ENCODE assay signal across 9 cellular contexts in the genomic region with DNA sequence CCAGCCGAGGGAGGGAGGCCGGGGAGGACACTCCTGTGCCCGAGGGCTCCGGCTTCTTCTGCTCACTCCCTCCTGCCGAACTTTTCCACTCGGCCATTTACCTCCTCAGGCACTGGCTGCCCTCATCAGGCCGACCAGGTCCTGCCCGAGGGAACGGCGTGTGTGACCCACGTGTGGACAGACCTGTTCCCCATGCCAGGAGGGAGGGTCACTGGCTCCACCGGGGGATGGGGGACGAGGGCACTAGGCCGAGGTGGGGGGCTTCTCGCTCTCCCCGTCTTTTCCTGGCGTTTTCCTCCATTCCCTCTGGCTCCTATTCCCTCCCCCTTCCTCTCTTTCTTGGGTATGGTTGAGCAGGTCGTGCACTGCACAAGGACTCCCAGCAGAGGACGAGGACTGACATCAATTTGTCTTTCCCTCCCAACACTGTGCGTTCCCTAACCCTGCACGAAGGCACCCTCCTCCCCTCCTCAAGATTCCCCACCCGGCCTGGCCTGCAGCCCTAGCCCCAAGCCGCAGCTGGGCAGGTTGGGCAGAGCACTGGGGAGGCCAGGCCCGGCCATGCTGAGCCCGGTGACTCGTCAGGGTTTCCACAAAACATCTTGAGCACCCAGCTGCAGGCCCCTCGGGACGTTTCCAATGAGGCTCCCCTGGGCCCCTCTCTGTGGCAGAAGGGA. TPM values are rescaled to one million over a fixed set of nuclear protein-coding genes. Genes with fewer than 3 reads are reported as not detected.
DNase-seq lines count a peak whose midpoint lies in the region; ATAC-seq and TF ChIP-seq lines count a peak whose summit lies in the region.
"Had no signal": no experiment of that assay in that cellular context is flagged by ENCODE, and none has a peak within 500 bp of the region (broad histone marks: within the 10 kb centered on the region; RNA-seq: fewer than 3 reads in every experiment).

No MANE protein-coding gene starts in this region.

- DNase-seq in cardiac muscle cell (ENCODE audit: low read depth in 1 of 2, low spot score in 1 of 2) (no peak), cardiac septum (ENCODE audit: low spot score) (no peak), WTC11 (ENCODE audit: low spot score) (no peak), iPS DF 6.9 (ENCODE audit: low read depth, low spot score) (no peak), transverse colon (no peak), NCI-H187 treated with DMSO at 0.1 percent for 48 hours (lab: John Stamatoyannopoulos, UW) (no peak)

- peaks cover 13% of the 10 kb centered on the region for H3K27me3 Mint-ChIP-seq in WTC11 (ENCODE audit: low read depth)

- H3K36me3 ChIP-seq in cardiac muscle cell (peaks cover 16% of the 10 kb centered on the region), iPS DF 6.9 (ENCODE audit: control insufficient read depth, insufficient read depth, low read length) (peaks cover 10% of the 10 kb centered on the region; the same call in 1 of the 2 replicates), transverse colon (peaks cover 0 to 18% (median 4%) of the 10 kb centered on the region in 4 donors)

- H3K27me3 ChIP-seq in cardiac muscle cell (peaks cover 62% of the 10 kb centered on the region), iPS DF 6.9 (ENCODE audit: control insufficient read depth, insufficient read depth, low read length) (no peaks in the 10 kb centered on the region), transverse colon (peaks cover 50% of the 10 kb centered on the region)

- in situ Hi-C loops in transverse colon (cut with MboI; ENCODE audit: low pct_ligation_motif_present in 1 of 4, low pct_unique_long_range_greater_than_20kb in 1 of 4, low sequenced_read_pairs in 3 of 4) = no loop called here

- no CpG with 5 or more reads among the region's 28 CpGs for WGBS in iPS DF 6.9 (ENCODE audit: insufficient coverage, insufficient read length)
- 40% methylated on average over 4 to 28 of the region's 28 CpGs for WGBS in transverse colon (ENCODE audit: low coverage in 1 of 2), 2 donors

- POLR2A ChIA-PET in WTC11 (lab: Charles Lee) = no interaction called here

- TF ChIP-seq EP300 in transverse colon (IDR thresholded peaks at IDR 0.05; ENCODE audit: low read depth) = no peak

- H3K27ac ChIP-seq in cardiac muscle cell (no peak overlapping the region), iPS DF 6.9 (ENCODE audit: low read length) (no peak overlapping the region), transverse colon (peak overlapping the region in 3 of 4 donors; percentile 49 to 60 (median 52))
- H3K27ac ChIP-seq: parathyroid adenoma had no signal

- peaks cover 38% of the 10 kb centered on the region for H3K4me1 Mint-ChIP-seq in WTC11

- CTCF ChIA-PET in WTC11 (lab: Charles Lee) = interaction anchor here (2.4 to 5.0 kb wide), 2 partner anchors 24 to 102 kb away, joined by 8 to 34 read pairs; no protein-coding TSS in a partner anchor

- no peaks in the 10 kb centered on the region for H3K9me3 Mint-ChIP-seq in WTC11

- H3K36me3 Mint-ChIP-seq in WTC11 = 0 out of 2 replicates have a peak, but pooled peaks cover 8% of the 10 kb centered on the region

- intact Hi-C loops in cardiac septum (cut with DNase I) (no loop called here), transverse colon (cut with DNase I; ENCODE audit: low total_unique reads) (no loop called here)

- TF ChIP-seq POLR2A in transverse colon (IDR thresholded peaks at IDR 0.05) = no peak

- H3K4me3 ChIP-seq in cardiac muscle cell (peak overlapping the region; percentile 11), iPS DF 6.9 (ENCODE audit: low read length) (peak overlapping the region; percentile 54; the same call in 1 of the 2 replicates), transverse colon (peak overlapping the region in 2 of 4 donors; percentile 36 to 50)

- no peak for ATAC-seq in WTC11
- no peak for ATAC-seq in HG02885 (IDR thresholded peaks at IDR 0.05; ENCODE audit: poor library complexity, unreplicated experiment)
- ATAC-seq in GM18519 (IDR thresholded peaks at IDR 0.05; ENCODE audit: low FRiP score, unreplicated experiment) = no peak

- H3K4me1 ChIP-seq in cardiac muscle cell (ENCODE audit: low read depth) = peaks cover 4% of the 10 kb centered on the region
- peaks cover 8% of the 10 kb centered on the region for H3K4me1 ChIP-seq in iPS DF 6.9 (ENCODE audit: control insufficient read depth, insufficient read depth, low read length)
- peaks cover 12 to 39% (median 35%) of the 10 kb centered on the region in 4 donors for H3K4me1 ChIP-seq in transverse colon
- H3K4me1 ChIP-seq: parathyroid adenoma had no signal

- TF ChIP-seq CTCF in cardiac muscle cell (IDR thresholded peaks at IDR 0.05; ENCODE audit: low read depth, low read length) (no peak), WTC11 (IDR thresholded peaks at IDR 0.05) (no peak), transverse colon (IDR thresholded peaks at IDR 0.05) (no peak)

- H3K9me3 ChIP-seq in cardiac muscle cell (ENCODE audit: low read depth) (no peaks in the 10 kb centered on the region), iPS DF 6.9 (ENCODE audit: control insufficient read depth, insufficient read depth, low read length) (no peaks in the 10 kb centered on the region), transverse colon (no peaks in the 10 kb centered on the region)

- H3K27ac Mint-ChIP-seq in WTC11 = no peak overlapping the region

- H3K4me3 Mint-ChIP-seq in WTC11 = peak overlapping the region; percentile 69

TF ChIP-seq in WTC11, 78 proteins besides CTCF, POLR2A, EP300 and RAD21:
- TF ChIP-seq, protein P1, sequence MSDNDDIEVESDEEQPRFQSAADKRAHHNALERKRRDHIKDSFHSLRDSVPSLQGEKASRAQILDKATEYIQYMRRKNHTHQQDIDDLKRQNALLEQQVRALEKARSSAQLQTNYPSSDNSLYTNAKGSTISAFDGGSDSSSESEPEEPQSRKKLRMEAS (CRISPR knock-in tag; IDR thresholded peaks at IDR 0.05) = peak; percentile 35; the same call in 1 of the 2 replicates
- TF ChIP-seq GTF2I (CRISPR knock-in tag; conservative IDR thresholded peaks at IDR 0.05) (0 out of 2 replicates have a peak, but pooled peaks have one; percentile 44), ZNF219 (CRISPR knock-in tag; IDR thresholded peaks at IDR 0.05; ENCODE audit: borderline replicate concordance) (0 out of 2 replicates have a peak, but pooled peaks have one; percentile 1), MYBL2 (CRISPR knock-in tag; IDR thresholded peaks at IDR 0.05) (no peak), SMAD4 (CRISPR knock-in tag; IDR thresholded peaks at IDR 0.05) (0 out of 2 replicates have a peak, but pooled peaks have one; percentile 3), RELA (CRISPR knock-in tag; IDR thresholded peaks at IDR 0.05; ENCODE audit: borderline replicate concordance) (no peak), FOXP1 (CRISPR knock-in tag; IDR thresholded peaks at IDR 0.05; ENCODE audit: borderline replicate concordance) (peak; percentile 58; the same call in 1 of the 2 replicates), CBFB (CRISPR knock-in tag; IDR thresholded peaks at IDR 0.05; ENCODE audit: low read depth) (no peak), IRF1 (CRISPR knock-in tag; IDR thresholded peaks at IDR 0.05) (no peak), EMX1 (CRISPR knock-in tag; IDR thresholded peaks at IDR 0.05) (no peak)
- TF ChIP-seq, protein P2, sequence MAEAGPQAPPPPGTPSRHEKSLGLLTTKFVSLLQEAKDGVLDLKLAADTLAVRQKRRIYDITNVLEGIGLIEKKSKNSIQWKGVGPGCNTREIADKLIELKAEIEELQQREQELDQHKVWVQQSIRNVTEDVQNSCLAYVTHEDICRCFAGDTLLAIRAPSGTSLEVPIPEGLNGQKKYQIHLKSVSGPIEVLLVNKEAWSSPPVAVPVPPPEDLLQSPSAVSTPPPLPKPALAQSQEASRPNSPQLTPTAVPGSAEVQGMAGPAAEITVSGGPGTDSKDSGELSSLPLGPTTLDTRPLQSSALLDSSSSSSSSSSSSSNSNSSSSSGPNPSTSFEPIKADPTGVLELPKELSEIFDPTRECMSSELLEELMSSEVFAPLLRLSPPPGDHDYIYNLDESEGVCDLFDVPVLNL (CRISPR knock-in tag; IDR thresholded peaks at IDR 0.05; ENCODE audit: borderline replicate concordance, low read depth) = 0 out of 2 replicates have a peak, but pooled peaks have one; percentile 11

RNA-seq across cellular contexts. Expression of gene IL17C, which starts 3.2 kb away (rescaled TPM):
- not detected in 2 replicates for total RNA-seq in cardiac muscle cell
- polyA plus RNA-seq in cardiac muscle cell = not detected in 2 replicates
- total RNA-seq in cardiac septum = not detected
- 0.80 to 1.9 TPM (median 1.5 TPM) in 3 replicates for total RNA-seq in WTC11 (2021)
- total RNA-seq in transverse colon = not detected

RNA-seq across cellular contexts. Expression of gene CYBA, which starts 15.7 kb away (rescaled TPM):
- total RNA-seq in cardiac muscle cell (174 and 218 TPM in 2 replicates), cardiac septum (26.8 TPM), WTC11 (2021) (169 to 219 TPM (median 207 TPM) in 3 replicates), transverse colon (100 to 1,000 TPM; 258 to 306 (median 291) TPM)
- polyA plus RNA-seq in cardiac muscle cell = 233 and 237 TPM in 2 replicates

RNA-seq across cellular contexts. Expression of gene MVD, which starts 27.8 kb away (rescaled TPM):
- total RNA-seq in cardiac muscle cell (65.0 and 159 TPM in 2 replicates), cardiac septum (27.1 TPM), WTC11 (2021) (96.9 to 113 TPM (median 109 TPM) in 3 replicates), transverse colon (10 to 100 TPM; 20.5 to 75.6 (median 47.3) TPM)
- 88.4 and 192 TPM in 2 replicates for polyA plus RNA-seq in cardiac muscle cell

RNA-seq across cellular contexts. Expression of gene SNAI3, which starts 51.2 kb away (rescaled TPM):
- total RNA-seq in cardiac muscle cell (1.6 and 2.9 TPM in 2 replicates), cardiac septum (0.97 TPM), WTC11 (2021) (8.0 to 9.4 TPM (median 9.1 TPM) in 3 replicates), transverse colon (1 to 10 TPM in 1 of 4 donors, under 1 TPM in 2, not detected in 1; 0.27 to 2.9 (median 0.75) TPM)
- 3.7 and 4.5 TPM in 2 replicates for polyA plus RNA-seq in cardiac muscle cell

Comparison
In these comparisons a context has a peak if more than half of its experiments do, and no peak if none do; other contexts are left out.
1. H3K27ac ChIP-seq: peak in transverse colon (3 of 4); none in cardiac muscle cell (single experiment) and iPS DF 6.9 (single experiment).